16 cellular contexts compared by ENCODE assay signal in the genomic region with DNA sequence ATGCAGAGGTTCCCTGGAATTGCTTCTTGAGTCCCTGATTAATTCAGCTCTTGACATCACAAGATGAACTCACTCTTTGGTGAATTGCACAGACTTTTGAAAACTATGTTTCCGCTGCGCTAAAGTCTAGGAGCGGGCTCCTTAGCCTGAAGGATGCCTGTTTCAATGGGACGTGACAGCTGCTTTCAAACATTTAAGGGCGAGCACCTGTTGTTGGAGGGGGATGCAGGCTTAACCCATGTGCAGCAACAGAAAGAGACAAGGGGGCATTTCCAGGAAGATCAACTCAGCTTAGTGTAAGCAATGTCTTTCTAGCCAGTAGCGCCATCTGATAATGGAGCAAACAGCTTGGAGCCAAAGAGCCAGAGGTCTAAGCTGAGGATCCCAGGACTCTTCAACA.
"Had no signal": no experiment of that assay in that cellular context is flagged by ENCODE, and none has a peak within 500 bp of the region (broad histone marks: within the 10 kb centered on the region; RNA-seq: fewer than 3 reads in every experiment).

No MANE protein-coding gene starts in this region.

- H3K36me3 ChIP-seq: lower lobe of right lung, suprapubic skin had no signal

- H3K27ac ChIP-seq: epithelial cell of prostate, lower lobe of right lung had no signal

- H3K4me3 ChIP-seq: lower lobe of right lung, suprapubic skin had no signal

- H3K27ac Mint-ChIP-seq: activated CD8-positive, alpha-beta T cell treated with anti-CD3 and anti-CD28 coated beads for 36 hours; activated T-cell treated with anti-CD3 and anti-CD28 coated beads, Interleukin-2, amount 50 U/mL, for 72 hours; mesothelial cell of epicardium had no signal

- H3K4me1 Mint-ChIP-seq: mesothelial cell of epicardium had no signal

- H3K9me3 Mint-ChIP-seq: activated CD8-positive, alpha-beta T cell treated with anti-CD3 and anti-CD28 coated beads for 36 hours; activated T-cell treated with anti-CD3 and anti-CD28 coated beads, Interleukin-2, amount 50 U/mL, for 72 hours; mesothelial cell of epicardium; naive B cell had no signal

- ATAC-seq: activated CD8-positive, alpha-beta T cell treated with anti-CD3 and anti-CD28 coated beads for 36 hours; activated T-cell treated with anti-CD3 and anti-CD28 coated beads, Interleukin-2, amount 50 U/mL, for 72 hours; lower lobe of right lung; right cardiac atrium had no signal

- H3K27me3 Mint-ChIP-seq: activated CD8-positive, alpha-beta T cell treated with anti-CD3 and anti-CD28 coated beads for 36 hours; naive B cell had no signal

- H3K4me3 Mint-ChIP-seq: activated CD8-positive, alpha-beta T cell treated with anti-CD3 and anti-CD28 coated beads for 36 hours; activated T-cell treated with anti-CD3 and anti-CD28 coated beads, Interleukin-2, amount 50 U/mL, for 72 hours; mesothelial cell of epicardium; naive B cell had no signal

- H3K27me3 ChIP-seq: suprapubic skin had no signal

- DNase-seq: activated CD4-positive, CD25-positive, alpha-beta regulatory T cell treated with anti-CD3 and anti-CD28 coated beads, Interleukin-2, amount 50 U/mL, for 72 hours; activated CD8-positive, alpha-beta memory T cell treated with anti-CD3 and anti-CD28 coated beads, Interleukin-2, amount 50 U/mL, for 4 hours; activated CD8-positive, alpha-beta T cell treated with anti-CD3 and anti-CD28 coated beads for 36 hours; activated T-cell treated with anti-CD3 and anti-CD28 coated beads, Interleukin-2, amount 50 U/mL, for 72 hours; caudate nucleus; cortex of kidney; effector memory CD4-positive, alpha-beta T cell; lower lobe of right lung; naive B cell; right cardiac atrium; stimulated activated CD4-positive, alpha-beta T cell treated with anti-CD3 and anti-CD28 coated beads, Interleukin-2, amount 100 ng/mL, for 24 hours; stimulated activated naive CD4-positive, alpha-beta T cell; T-helper 9 cell had no signal

- H3K9me3 ChIP-seq: lower lobe of right lung, suprapubic skin had no signal

- H3K36me3 Mint-ChIP-seq: mesothelial cell of epicardium, naive B cell had no signal
